26 cellular contexts compared by ENCODE assay signal in the genomic region with DNA sequence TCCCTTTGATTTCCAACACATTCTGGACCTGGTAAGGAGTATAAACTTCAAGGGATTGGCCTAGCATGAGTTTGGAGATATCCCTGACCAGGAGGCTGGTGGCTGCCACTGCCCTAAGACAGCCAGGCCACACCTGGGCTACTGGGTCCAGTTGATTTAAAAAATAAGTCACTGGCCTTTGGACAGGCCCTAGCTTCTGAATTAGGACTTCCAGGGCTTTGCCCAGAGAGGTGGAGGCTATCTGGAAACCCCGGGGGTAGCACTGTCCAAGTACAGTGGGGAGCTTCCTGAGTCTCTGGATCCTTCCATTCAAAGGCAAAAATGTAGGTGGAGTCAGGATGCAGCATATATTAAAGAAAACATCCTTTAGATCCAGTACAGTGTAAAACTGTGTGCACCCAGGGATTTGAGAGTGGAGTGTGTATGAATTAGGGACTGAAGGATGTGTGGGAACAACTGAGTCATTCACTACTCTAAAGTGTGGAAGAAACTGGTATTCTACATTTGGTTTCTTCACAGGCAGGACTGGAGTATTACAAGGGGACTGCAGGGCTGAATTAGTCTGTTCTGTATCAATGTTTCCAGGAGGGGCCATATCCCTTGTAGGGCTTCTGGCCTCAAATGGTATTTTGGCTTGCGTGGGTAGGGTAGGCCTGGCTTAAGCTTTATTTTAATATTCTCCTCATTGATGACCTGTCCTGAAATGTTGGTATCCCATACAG. TPM values are rescaled to one million over a fixed set of nuclear protein-coding genes. Genes with fewer than 3 reads are reported as not detected.
DNase-seq lines count a peak whose midpoint lies in the region; ATAC-seq and TF ChIP-seq lines count a peak whose summit lies in the region.
"Had no signal": no experiment of that assay in that cellular context is flagged by ENCODE, and none has a peak within 500 bp of the region (broad histone marks: within the 10 kb centered on the region; RNA-seq: fewer than 3 reads in every experiment).

No MANE protein-coding gene starts in this region.

- ATAC-seq in stimulated activated effector memory CD8-positive, alpha-beta T cell treated with anti-CD3 and anti-CD28 coated beads, Interleukin-12 subunit alpha, Interleukin-12 subunit beta, amount 100 ng/mL, for 72 hours, result peak; percentile 26
- no peak for ATAC-seq in stimulated activated naive B cell treated with anti-CD40 and anti-IgM and Interleukin-4, amounts not matched to agents 10 μg/mL and 1 μg/mL and 100 μg/mL, for 72 hours (replicated peaks)
- ATAC-seq: foreskin keratinocyte; left lung; stimulated activated memory B cell treated with anti-CD40 and anti-IgM and Interleukin-4, amounts not matched to agents 10 μg/mL and 1 μg/mL and 100 μg/mL, for 72 hours had no signal

- no peak overlapping the region for H2AFZ ChIP-seq in SU-DHL-6 (ENCODE audit: low read depth, low read length, severe bottlenecking)
- H2AFZ ChIP-seq: neural progenitor cell had no signal

- POLR2A ChIA-PET in activated CD4-positive, alpha-beta T cell treated with anti-CD3 and anti-CD28 coated beads, Interleukin-2, amount 10 ng/mL, durations not matched to agents 7 days and 5 days (lab: Charles Lee), result no interaction called here

- H3K36me3 Mint-ChIP-seq in activated CD4-positive, alpha-beta T cell treated with anti-CD3 and anti-CD28 coated beads, Interleukin-2, amount 10 ng/mL, durations not matched to agents 7 days and 5 days (ENCODE audit: low read depth), result peaks cover 40% of the 10 kb centered on the region
- H3K36me3 Mint-ChIP-seq in activated naive CD8-positive, alpha-beta T cell treated with anti-CD3 and anti-CD28 coated beads for 36 hours, result peaks cover 64% of the 10 kb centered on the region
- no peaks in the 10 kb centered on the region for H3K36me3 Mint-ChIP-seq in stimulated activated effector memory CD8-positive, alpha-beta T cell treated with anti-CD3 and anti-CD28 coated beads, Interleukin-12 subunit alpha, Interleukin-12 subunit beta, amount 100 ng/mL, for 72 hours
- H3K36me3 Mint-ChIP-seq in stimulated activated naive B cell treated with anti-CD40 and anti-IgM and Interleukin-4, amounts not matched to agents 10 μg/mL and 1 μg/mL and 100 μg/mL, for 72 hours, result peaks cover 2 to 23% of the 10 kb centered on the region in 2 donors
- H3K36me3 Mint-ChIP-seq: neural progenitor cell; stimulated activated memory B cell treated with anti-CD40 and anti-IgM and Interleukin-4, amounts not matched to agents 10 μg/mL and 1 μg/mL and 100 μg/mL, for 72 hours had no signal

- CTCF ChIA-PET in activated CD4-positive, alpha-beta T cell treated with anti-CD3 and anti-CD28 coated beads, Interleukin-2, amount 10 ng/mL, durations not matched to agents 7 days and 5 days (lab: Charles Lee), result interaction anchor here (2.1 kb wide), 1 partner anchor 11 kb away, joined by 5 read pairs; no protein-coding TSS in a partner anchor

- TF ChIP-seq CTCF in SU-DHL-6 (IDR thresholded peaks at IDR 0.05; ENCODE audit: insufficient read depth, low read length, poor library complexity, severe bottlenecking), result no peak

- peaks cover 70% of the 10 kb centered on the region for H3K4me1 Mint-ChIP-seq in activated CD4-positive, alpha-beta T cell treated with anti-CD3 and anti-CD28 coated beads, Interleukin-2, amount 10 ng/mL, durations not matched to agents 7 days and 5 days
- peaks cover 84% of the 10 kb centered on the region for H3K4me1 Mint-ChIP-seq in activated naive CD8-positive, alpha-beta T cell treated with anti-CD3 and anti-CD28 coated beads for 36 hours
- peaks cover 55% of the 10 kb centered on the region for H3K4me1 Mint-ChIP-seq in stimulated activated effector memory CD8-positive, alpha-beta T cell treated with anti-CD3 and anti-CD28 coated beads, Interleukin-12 subunit alpha, Interleukin-12 subunit beta, amount 100 ng/mL, for 72 hours
- H3K4me1 Mint-ChIP-seq in stimulated activated naive B cell treated with anti-CD40 and anti-IgM and Interleukin-4, amounts not matched to agents 10 μg/mL and 1 μg/mL and 100 μg/mL, for 72 hours, result peaks cover 47 to 89% of the 10 kb centered on the region in 2 donors
- H3K4me1 Mint-ChIP-seq: neural progenitor cell had no signal

- H4K20me1 ChIP-seq in SU-DHL-6 (ENCODE audit: low read depth, low read length), result no peaks in the 10 kb centered on the region
- H4K20me1 ChIP-seq: BLaER1 treated with 17β-estradiol and CSF1 and Interleukin-3, amounts not matched to agents 10 nM and 100 nM had no signal

- H3K27ac Mint-ChIP-seq in activated CD4-positive, alpha-beta T cell treated with anti-CD3 and anti-CD28 coated beads, Interleukin-2, amount 10 ng/mL, durations not matched to agents 7 days and 5 days, result peak overlapping the region; percentile 26
- peak overlapping the region; percentile 97 for H3K27ac Mint-ChIP-seq in activated naive CD8-positive, alpha-beta T cell treated with anti-CD3 and anti-CD28 coated beads for 36 hours
- peak overlapping the region; percentile 52 for H3K27ac Mint-ChIP-seq in stimulated activated effector memory CD8-positive, alpha-beta T cell treated with anti-CD3 and anti-CD28 coated beads, Interleukin-12 subunit alpha, Interleukin-12 subunit beta, amount 100 ng/mL, for 72 hours
- H3K27ac Mint-ChIP-seq in stimulated activated naive B cell treated with anti-CD40 and anti-IgM and Interleukin-4, amounts not matched to agents 10 μg/mL and 1 μg/mL and 100 μg/mL, for 72 hours, result no peak overlapping the region
- H3K27ac Mint-ChIP-seq: HFFc6; neural progenitor cell; stimulated activated memory B cell treated with anti-CD40 and anti-IgM and Interleukin-4, amounts not matched to agents 10 μg/mL and 1 μg/mL and 100 μg/mL, for 72 hours had no signal

- peak overlapping the region; percentile 40; the same call in 1 of the 2 replicates for H3K27ac ChIP-seq in SU-DHL-6 (ENCODE audit: low read depth, low read length)
- H3K27ac ChIP-seq: ascending aorta; BLaER1 treated with 17β-estradiol and CSF1 and Interleukin-3, amounts not matched to agents 10 nM and 100 nM; foreskin keratinocyte; left lung; neural progenitor cell; prostate gland; SJCRH30; transverse colon had no signal

- peaks cover 17% of the 10 kb centered on the region for H3K9me3 Mint-ChIP-seq in activated CD4-positive, alpha-beta T cell treated with anti-CD3 and anti-CD28 coated beads, Interleukin-2, amount 10 ng/mL, durations not matched to agents 7 days and 5 days
- peaks cover 12% of the 10 kb centered on the region for H3K9me3 Mint-ChIP-seq in activated naive CD8-positive, alpha-beta T cell treated with anti-CD3 and anti-CD28 coated beads for 36 hours
- no peaks in the 10 kb centered on the region for H3K9me3 Mint-ChIP-seq in stimulated activated effector memory CD8-positive, alpha-beta T cell treated with anti-CD3 and anti-CD28 coated beads, Interleukin-12 subunit alpha, Interleukin-12 subunit beta, amount 100 ng/mL, for 72 hours
- peaks cover 3 to 5% of the 10 kb centered on the region in 2 donors for H3K9me3 Mint-ChIP-seq in stimulated activated naive B cell treated with anti-CD40 and anti-IgM and Interleukin-4, amounts not matched to agents 10 μg/mL and 1 μg/mL and 100 μg/mL, for 72 hours
- H3K9me3 Mint-ChIP-seq: HFFc6, neural progenitor cell had no signal

- no peak overlapping the region for H3K4me2 ChIP-seq in SU-DHL-6 (ENCODE audit: low read depth, low read length, poor library complexity, severe bottlenecking)
- H3K4me2 ChIP-seq: neural progenitor cell had no signal

- H3K9me3 ChIP-seq in SU-DHL-6 (ENCODE audit: insufficient read depth, low read length), result no peaks in the 10 kb centered on the region
- H3K9me3 ChIP-seq: ascending aorta, left lung, prostate gland, SJCRH30, transverse colon had no signal

- peaks cover 12% of the 10 kb centered on the region for H3F3A ChIP-seq in SU-DHL-6 (ENCODE audit: insufficient read depth)

- H3K27me3 ChIP-seq in SU-DHL-6 (ENCODE audit: low read length), result no peaks in the 10 kb centered on the region
- H3K27me3 ChIP-seq: ascending aorta; BLaER1 treated with 17β-estradiol and CSF1 and Interleukin-3, amounts not matched to agents 10 nM and 100 nM; foreskin keratinocyte; neural progenitor cell; SJCRH30 had no signal

- H3K4me3 Mint-ChIP-seq in activated CD4-positive, alpha-beta T cell treated with anti-CD3 and anti-CD28 coated beads, Interleukin-2, amount 10 ng/mL, durations not matched to agents 7 days and 5 days, result no peak overlapping the region
- H3K4me3 Mint-ChIP-seq in activated naive CD8-positive, alpha-beta T cell treated with anti-CD3 and anti-CD28 coated beads for 36 hours, result peak overlapping the region; percentile 60
- no peak overlapping the region for H3K4me3 Mint-ChIP-seq in stimulated activated effector memory CD8-positive, alpha-beta T cell treated with anti-CD3 and anti-CD28 coated beads, Interleukin-12 subunit alpha, Interleukin-12 subunit beta, amount 100 ng/mL, for 72 hours
- H3K4me3 Mint-ChIP-seq in stimulated activated naive B cell treated with anti-CD40 and anti-IgM and Interleukin-4, amounts not matched to agents 10 μg/mL and 1 μg/mL and 100 μg/mL, for 72 hours, result no peak overlapping the region
- H3K4me3 Mint-ChIP-seq: HFFc6; neural progenitor cell; stimulated activated memory B cell treated with anti-CD40 and anti-IgM and Interleukin-4, amounts not matched to agents 10 μg/mL and 1 μg/mL and 100 μg/mL, for 72 hours had no signal

- no peaks in the 10 kb centered on the region for H3K27me3 Mint-ChIP-seq in activated CD4-positive, alpha-beta T cell treated with anti-CD3 and anti-CD28 coated beads, Interleukin-2, amount 10 ng/mL, durations not matched to agents 7 days and 5 days
- no peaks in the 10 kb centered on the region for H3K27me3 Mint-ChIP-seq in activated naive CD8-positive, alpha-beta T cell treated with anti-CD3 and anti-CD28 coated beads for 36 hours
- no peaks in the 10 kb centered on the region for H3K27me3 Mint-ChIP-seq in stimulated activated naive B cell treated with anti-CD40 and anti-IgM and Interleukin-4, amounts not matched to agents 10 μg/mL and 1 μg/mL and 100 μg/mL, for 72 hours
- H3K27me3 Mint-ChIP-seq: stimulated activated memory B cell treated with anti-CD40 and anti-IgM and Interleukin-4, amounts not matched to agents 10 μg/mL and 1 μg/mL and 100 μg/mL, for 72 hours had no signal

- no peaks in the 10 kb centered on the region for H3K9me2 ChIP-seq in SU-DHL-6 (replicated peaks; ENCODE audit: insufficient read depth, low read length)

- peaks cover 29% of the 10 kb centered on the region for H3K79me2 ChIP-seq in SU-DHL-6 (ENCODE audit: insufficient read depth, low read length)

- DNase-seq in activated CD4-positive, alpha-beta T cell treated with anti-CD3 and anti-CD28 coated beads, Interleukin-2, amount 10 ng/mL, durations not matched to agents 7 days and 5 days, result no peak
- no peak for DNase-seq in activated CD4-positive, alpha-beta T cell treated with anti-CD3 and anti-CD28 coated beads for 48 hours
- DNase-seq in activated naive CD8-positive, alpha-beta T cell treated with anti-CD3 and anti-CD28 coated beads for 36 hours, result peak; percentile 35
- no peak for DNase-seq in stimulated activated effector memory CD8-positive, alpha-beta T cell treated with anti-CD3 and anti-CD28 coated beads, Interleukin-12 subunit alpha, Interleukin-12 subunit beta, amount 100 ng/mL, for 72 hours (ENCODE audit: low spot score in 2 of 2)
- no peak for DNase-seq in stimulated activated CD4-positive, alpha-beta T cell treated with anti-CD3 and anti-CD28 coated beads, Interleukin-1b, Interleukin-23, amount 100 ng/mL, for 48 hours
- DNase-seq in stimulated activated naive B cell treated with anti-CD40 and anti-IgM and Interleukin-4, amounts not matched to agents 10 μg/mL and 1 μg/mL and 100 μg/mL, for 72 hours, result no peak
- no peak for DNase-seq in amygdala (lab: John Stamatoyannopoulos, UW)
- DNase-seq: activated gamma-delta T cell; central memory CD4-positive, alpha-beta T cell; erythroblast; foreskin keratinocyte; HFFc6; KBM-7; left lung; midbrain; MM.1S; NCI-H1436; SJCRH30; T-helper 2 cell; transverse colon had no signal

- no peak overlapping the region for H3K9ac ChIP-seq in SU-DHL-6 (ENCODE audit: low read length)
- H3K9ac ChIP-seq: BLaER1 treated with 17β-estradiol and CSF1 and Interleukin-3, amounts not matched to agents 10 nM and 100 nM; neural progenitor cell had no signal

- H3K36me3 ChIP-seq in SU-DHL-6 (ENCODE audit: low read length), result no peaks in the 10 kb centered on the region; the same call in 1 of the 2 replicates
- H3K36me3 ChIP-seq: ascending aorta, left lung, neural progenitor cell, prostate gland, SJCRH30, transverse colon had no signal

- H3K4me3 ChIP-seq in SU-DHL-6 (ENCODE audit: insufficient read depth, low read length, poor library complexity, severe bottlenecking), result no peak overlapping the region
- H3K4me3 ChIP-seq: ascending aorta; BLaER1 treated with 17β-estradiol and CSF1 and Interleukin-3, amounts not matched to agents 10 nM and 100 nM; left lung; neural progenitor cell; prostate gland; SJCRH30; transverse colon had no signal

RNA-seq across cellular contexts. Expression of gene FCGBP, which starts 14.8 kb away (rescaled TPM):
- 1 to 10 TPM; 7.1 TPM for total RNA-seq in activated CD4-positive, alpha-beta T cell treated with anti-CD3 and anti-CD28 coated beads, Interleukin-2, amount 10 ng/mL, durations not matched to agents 7 days and 5 days
- 1 to 10 TPM; 7.0 to 8.0 TPM for total RNA-seq in activated naive CD8-positive, alpha-beta T cell treated with anti-CD3 and anti-CD28 coated beads for 36 hours

RNA-seq across cellular contexts. Expression of gene PSMC4, which starts 21.8 kb away (rescaled TPM):
- total RNA-seq in activated CD4-positive, alpha-beta T cell treated with anti-CD3 and anti-CD28 coated beads, Interleukin-2, amount 10 ng/mL, durations not matched to agents 7 days and 5 days, result 100 to 1,000 TPM; 108 to 122 TPM
- 100 to 1,000 TPM; 169 to 170 TPM for total RNA-seq in activated naive CD8-positive, alpha-beta T cell treated with anti-CD3 and anti-CD28 coated beads for 36 hours

RNA-seq across cellular contexts. Expression of gene ZNF546, which starts 47.7 kb away (rescaled TPM):
- total RNA-seq in activated CD4-positive, alpha-beta T cell treated with anti-CD3 and anti-CD28 coated beads, Interleukin-2, amount 10 ng/mL, durations not matched to agents 7 days and 5 days, result 1 to 10 TPM; 6.1 to 8.9 TPM
- 1 to 10 TPM; 3.7 to 3.8 TPM for total RNA-seq in activated naive CD8-positive, alpha-beta T cell treated with anti-CD3 and anti-CD28 coated beads for 36 hours
